10 cellular contexts compared by ENCODE assay signal in genomic region chr16:3774156-3774767, GRCh38. TPM values are rescaled to one million over a fixed set of nuclear protein-coding genes. Genes with fewer than 3 reads are reported as not detected.
DNase-seq lines count a peak whose midpoint lies in the region; ATAC-seq and TF ChIP-seq lines count a peak whose summit lies in the region.
"Had no signal": no experiment of that assay in that cellular context is flagged by ENCODE, and none has a peak within 500 bp of the region (broad histone marks: within the 10 kb centered on the region; RNA-seq: fewer than 3 reads in every experiment).

No MANE protein-coding gene starts in this region.

- H3K36me3 ChIP-seq in OCI-LY7 (ENCODE audit: insufficient read depth, low read length): peaks cover 86% of the 10 kb centered on the region

- H3K4me3 ChIP-seq in OCI-LY7 (ENCODE audit: low read depth, low read length, poor library complexity, severe bottlenecking): no peak overlapping the region
- H3K4me3 ChIP-seq: neural progenitor cell had no signal

- ATAC-seq in T-helper 17 cell (no peak), sciatic nerve (peak; percentile 74)

- POLR2A ChIA-PET in OCI-LY7 (lab: Charles Lee): no interaction called here

- CTCF ChIA-PET in OCI-LY7 (lab: Charles Lee; ENCODE audit: unreplicated experiment): no interaction called here

- BruUV-seq in OCI-LY7 (replicated peaks; lab: Mats Ljungman, UMichigan): no TSS peak

- no peak overlapping the region for H3K27ac ChIP-seq in OCI-LY7 (ENCODE audit: low read depth, low read length, poor library complexity, severe bottlenecking)
- H3K27ac ChIP-seq: epithelial cell of prostate, neural progenitor cell had no signal

- no peak overlapping the region for H3K4me3 Mint-ChIP-seq in T-helper 17 cell
- H3K4me3 Mint-ChIP-seq: neural progenitor cell had no signal

- H3K4me1 ChIP-seq in OCI-LY7 (ENCODE audit: insufficient read depth, low read length, poor library complexity, severe bottlenecking): no peaks in the 10 kb centered on the region
- H3K4me1 ChIP-seq: neural progenitor cell had no signal

- H3K9me2 ChIP-seq in OCI-LY7 (ENCODE audit: insufficient read depth, low read length): no peaks in the 10 kb centered on the region

- H4K20me1 ChIP-seq in OCI-LY7 (ENCODE audit: insufficient read depth, low read length): no peaks in the 10 kb centered on the region

- H2AFZ ChIP-seq in OCI-LY7 (ENCODE audit: low read length): no peak overlapping the region
- H2AFZ ChIP-seq: neural progenitor cell had no signal

- peaks cover 15% of the 10 kb centered on the region for H3K36me3 Mint-ChIP-seq in T-helper 17 cell (ENCODE audit: low read depth)

- no peaks in the 10 kb centered on the region for H3K27me3 Mint-ChIP-seq in T-helper 17 cell

- no peak overlapping the region for H3K4me2 ChIP-seq in OCI-LY7 (ENCODE audit: low read length)
- H3K4me2 ChIP-seq: neural progenitor cell had no signal

- no peak for TF ChIP-seq CTCF in OCI-LY7 (conservative IDR thresholded peaks at IDR 0.05; ENCODE audit: low read length)

- DNase-seq in GM04503 (ENCODE audit: low read depth) (peak; percentile 52), T-helper 17 cell (no peak), globus pallidus (ENCODE audit: low spot score) (peak; percentile 52), sciatic nerve (ENCODE audit: low spot score) (peak; percentile 67), SKM-1 treated with dmso at 0.1 percent for 144 hours (lab: John Stamatoyannopoulos, UW; ENCODE audit: unreplicated experiment) (no peak), OCI-LY7 (ENCODE audit: low spot score) (no peak)
- no peak for DNase-seq in activated CD8-positive, alpha-beta memory T cell treated with anti-CD3 and anti-CD28 coated beads, Interleukin-2, amount 50 U/mL, for 4 hours
- DNase-seq: kidney had no signal

- H3K27ac Mint-ChIP-seq in T-helper 17 cell: peak overlapping the region; percentile 21
- H3K27ac Mint-ChIP-seq: neural progenitor cell had no signal

- peaks cover 8% of the 10 kb centered on the region for H3K4me1 Mint-ChIP-seq in T-helper 17 cell
- H3K4me1 Mint-ChIP-seq: neural progenitor cell had no signal

- intact Hi-C loops in sciatic nerve (cut with DNase I) (no loop called here), OCI-LY7 (cut with micrococcal nuclease; ENCODE audit: unreplicated experiment) (no loop called here)

- H3K79me2 ChIP-seq in OCI-LY7 (ENCODE audit: insufficient read depth, low read depth, low read length): no peaks in the 10 kb centered on the region

- no peaks in the 10 kb centered on the region for H3K9me3 ChIP-seq in T-helper 17 cell (ENCODE audit: control insufficient read depth, low read length, poor library complexity, severe bottlenecking)
- H3K9me3 ChIP-seq in OCI-LY7 (ENCODE audit: low read length): no peaks in the 10 kb centered on the region

RNA-seq across cellular contexts. Expression of gene TRAP1, which starts 56.9 kb away (rescaled TPM):
- total RNA-seq in T-helper 17 cell: 10 to 100 TPM; 77.2 to 80.4 TPM
- total RNA-seq in sciatic nerve: 73.6 TPM
- total RNA-seq in OCI-LY7 (2014; rRNA removed; shearing (Covaris generic)): 155 and 242 TPM in 2 replicates
- 185 TPM in 2 replicates for total RNA-seq in OCI-LY7 (2022)

Comparison
In these comparisons a context has a peak if more than half of its experiments do, and no peak if none do; other contexts are left out.
1. DNase-seq: peak in GM04503 (single experiment), globus pallidus (single experiment) and sciatic nerve (single experiment); none in T-helper 17 cell (0 of 3), activated CD8-positive, alpha-beta memory T cell treated with anti-CD3 and anti-CD28 coated beads, Interleukin-2, amount 50 U/mL, for 4 hours (single experiment), SKM-1 treated with dmso at 0.1 percent for 144 hours (single experiment) and OCI-LY7 (single experiment).